In the genomic region with DNA sequence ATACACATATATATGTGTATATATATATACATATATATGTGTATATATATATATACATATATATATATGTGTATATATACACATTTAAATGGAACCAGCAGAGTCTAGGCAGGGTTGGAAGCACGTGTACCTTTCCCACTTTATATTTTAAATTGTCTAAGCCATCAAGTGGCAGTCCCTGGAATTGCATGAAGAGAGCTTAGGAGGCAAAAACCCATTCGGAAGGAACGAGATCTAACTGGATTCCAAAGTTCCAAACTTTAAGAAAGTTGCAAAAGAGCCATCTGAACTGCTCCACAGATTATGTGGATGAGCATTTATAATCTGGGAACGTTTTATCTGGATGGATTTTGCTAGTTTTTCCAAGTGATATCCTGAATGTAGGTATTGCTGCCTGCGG, we compare ENCODE assay signal across 8 cellular contexts.
DNase-seq lines count a peak whose midpoint lies in the region; ATAC-seq and TF ChIP-seq lines count a peak whose summit lies in the region.

No MANE protein-coding gene starts in this region.

- H3K27ac ChIP-seq in A673 (ENCODE audit: low read depth, low read length, poor library complexity, severe bottlenecking) (no peak overlapping the region), RWPE2 (ENCODE audit: poor library complexity, severe bottlenecking) (no peak overlapping the region), psoas muscle (no peak overlapping the region)

- TF ChIP-seq CTCF in A673 (conservative IDR thresholded peaks at IDR 0.05; ENCODE audit: low read depth, low read length) (peak; percentile 46), GM06990 (IDR thresholded peaks at IDR 0.05; ENCODE audit: insufficient read depth, low read length, poor library complexity, severe bottlenecking) (peak; percentile 57), RWPE2 (IDR thresholded peaks at IDR 0.05; ENCODE audit: poor library complexity, severe bottlenecking) (peak; percentile 44), fibroblast of pulmonary artery (IDR thresholded peaks at IDR 0.05; ENCODE audit: low read length, missing control alignments) (peak; percentile 67), psoas muscle (IDR thresholded peaks at IDR 0.05) (peak; percentile 56)

- no peaks in the 10 kb centered on the region for H3K36me3 ChIP-seq in A673 (ENCODE audit: insufficient read depth, low read length, poor library complexity, severe bottlenecking)
- no peaks in the 10 kb centered on the region for H3K36me3 ChIP-seq in GM06990 (ENCODE audit: control insufficient read depth, insufficient read depth, low read length)
- H3K36me3 ChIP-seq in RWPE2 (ENCODE audit: low read depth), result no peaks in the 10 kb centered on the region
- H3K36me3 ChIP-seq in psoas muscle (ENCODE audit: insufficient read depth in 1 of 2, low read depth in 1 of 2), result no peaks in the 10 kb centered on the region

- H3K4me3 ChIP-seq in A673 (ENCODE audit: low read depth, low read length, poor library complexity, severe bottlenecking) (no peak overlapping the region), GM06990 (replicated peaks; ENCODE audit: low read depth, low read length) (no peak overlapping the region), RWPE2 (ENCODE audit: severe bottlenecking) (no peak overlapping the region), fibroblast of pulmonary artery (replicated peaks; ENCODE audit: low read depth, low read length) (no peak overlapping the region), psoas muscle (no peak overlapping the region)

- 23 to 33% (median 28%) methylated on average over 5 of the region's 5 CpGs for WGBS in psoas muscle, 3 donors

- ATAC-seq in RWPE2 (ENCODE audit: low read depth), result peak; percentile 38; the same call in 1 of the 3 replicates
- ATAC-seq in psoas muscle, result peak in 2 of 4 donors; percentile 68 to 73
- ATAC-seq in GM21360 (IDR thresholded peaks at IDR 0.05; ENCODE audit: unreplicated experiment), result no peak
- no peak for ATAC-seq in GM21717 (IDR thresholded peaks at IDR 0.05; ENCODE audit: unreplicated experiment)

- H3K27me3 ChIP-seq in A673 (replicated peaks; ENCODE audit: insufficient read depth, low read depth, low read length, poor library complexity), result no peaks in the 10 kb centered on the region
- H3K27me3 ChIP-seq in GM06990 (replicated peaks; ENCODE audit: control insufficient read depth, insufficient read depth, low read length), result no peaks in the 10 kb centered on the region
- H3K27me3 ChIP-seq in RWPE2 (ENCODE audit: insufficient read depth, poor library complexity, severe bottlenecking), result no peaks in the 10 kb centered on the region
- H3K27me3 ChIP-seq in psoas muscle (ENCODE audit: insufficient read depth in 3 of 3, low read length in 2 of 3), result no peaks in the 10 kb centered on the region

- CTCF ChIA-PET in A673 (lab: Charles Lee), result no interaction called here

- H3K4me1 ChIP-seq in A673 (ENCODE audit: insufficient read depth, low read length, poor library complexity, severe bottlenecking), result peaks cover 23% of the 10 kb centered on the region
- peaks cover 25% of the 10 kb centered on the region for H3K4me1 ChIP-seq in RWPE2 (ENCODE audit: insufficient read depth, poor library complexity, severe bottlenecking)
- peaks cover 14% of the 10 kb centered on the region for H3K4me1 ChIP-seq in psoas muscle

- H3K9me3 ChIP-seq in A673 (ENCODE audit: low read depth, low read length, poor library complexity, severe bottlenecking), result no peaks in the 10 kb centered on the region
- H3K9me3 ChIP-seq in RWPE2 (ENCODE audit: severe bottlenecking), result no peaks in the 10 kb centered on the region
- H3K9me3 ChIP-seq in psoas muscle, result no peaks in the 10 kb centered on the region

- intact Hi-C loops in A673 (cut with micrococcal nuclease; ENCODE audit: unreplicated experiment), result loop anchor here (5.0 to 10.0 kb wide), 2 partner anchors 172 to 190 kb away; no protein-coding TSS in a partner anchor
- intact Hi-C loops in psoas muscle (cut with DNase I), result loop anchor here in 1 of 2 donors (10.0 kb wide), 2 partner anchors 332 to 392 kb away; no protein-coding TSS in a partner anchor

- POLR2A ChIA-PET in A673 (lab: Charles Lee; ENCODE audit: low non-redundant PET), result no interaction called here

- DNase-seq in A673 (ENCODE audit: low spot score) (peak; percentile 56), GM06990 (ENCODE audit: extremely low read depth, insufficient read length) (no peak), RWPE2 (ENCODE audit: low spot score) (no peak), fibroblast of pulmonary artery (ENCODE audit: low read depth) (peak; percentile 54), psoas muscle (no peak)
- DNase-seq in activated CD4-positive, alpha-beta T cell treated with anti-CD3 and anti-CD28 coated beads for 48 hours, result no peak

- BruUV-seq in A673 (replicated peaks; lab: Mats Ljungman, UMichigan), result no TSS peak

Comparison
In these comparisons a context has a peak if more than half of its experiments do, and no peak if none do; other contexts are left out.
1. DNase-seq: peak in A673 (single experiment) and fibroblast of pulmonary artery (single experiment); none in GM06990 (single experiment), RWPE2 (single experiment), psoas muscle (0 of 2) and activated CD4-positive, alpha-beta T cell treated with anti-CD3 and anti-CD28 coated beads for 48 hours (single experiment).
2. Peak in every context shown above with its lines, with median percentiles within 50 percentile points of each other: CTCF ChIP-seq.